19 cellular contexts compared by ENCODE assay signal in the genomic region with DNA sequence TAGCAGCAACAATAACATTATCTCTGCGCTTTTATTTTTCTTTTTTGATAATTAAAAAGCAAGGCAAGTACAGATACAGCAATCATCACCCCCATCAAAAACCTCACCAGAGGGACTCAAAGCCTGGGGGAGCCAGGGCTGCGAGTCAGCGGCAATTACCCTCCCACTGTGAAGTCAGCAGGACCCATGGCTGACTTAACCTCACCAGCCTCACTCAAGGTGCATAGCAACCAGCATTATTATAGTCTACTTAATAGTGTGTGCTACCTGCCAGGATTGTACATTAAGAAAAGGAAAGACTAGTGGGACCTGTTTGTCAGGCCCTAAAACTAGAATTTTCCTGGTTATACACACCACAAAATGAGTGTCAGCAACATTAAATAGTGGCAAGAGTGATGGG. TPM values are rescaled to one million over a fixed set of nuclear protein-coding genes. Genes with fewer than 3 reads are reported as not detected.
DNase-seq lines count a peak whose midpoint lies in the region; TF ChIP-seq lines count a peak whose summit lies in the region.
"Had no signal": no experiment of that assay in that cellular context is flagged by ENCODE, and none has a peak within 500 bp of the region (broad histone marks: within the 10 kb centered on the region; RNA-seq: fewer than 3 reads in every experiment).

No MANE protein-coding gene starts in this region.

- no peaks in the 10 kb centered on the region for H3K9me3 ChIP-seq in OCI-LY7 (ENCODE audit: low read length)
- H3K9me3 ChIP-seq: left lung, right lobe of liver, SK-N-SH had no signal

- no peak overlapping the region for H3K4me2 ChIP-seq in OCI-LY7 (ENCODE audit: low read length)
- H3K4me2 ChIP-seq: SK-N-SH had no signal

- H3K36me3 ChIP-seq in OCI-LY7 (ENCODE audit: insufficient read depth, low read length) = no peaks in the 10 kb centered on the region
- H3K36me3 ChIP-seq: left lung, right lobe of liver had no signal

- H3K79me2 ChIP-seq in OCI-LY7 (ENCODE audit: insufficient read depth, low read depth, low read length) = no peaks in the 10 kb centered on the region

- no peaks in the 10 kb centered on the region for H4K20me1 ChIP-seq in OCI-LY7 (ENCODE audit: insufficient read depth, low read length)

- BruUV-seq in OCI-LY7 (replicated peaks; lab: Mats Ljungman, UMichigan) = no TSS peak

- intact Hi-C loops in OCI-LY7 (cut with micrococcal nuclease; ENCODE audit: unreplicated experiment) = no loop called here

- CTCF ChIA-PET in OCI-LY7 (lab: Charles Lee; ENCODE audit: unreplicated experiment) = no interaction called here

- H3K27ac ChIP-seq in OCI-LY7 (ENCODE audit: low read depth, low read length, poor library complexity, severe bottlenecking) = no peak overlapping the region
- H3K27ac ChIP-seq: left lung, right lobe of liver had no signal

- TF ChIP-seq CTCF in OCI-LY7 (conservative IDR thresholded peaks at IDR 0.05; ENCODE audit: low read length) = no peak

- peak; percentile 9 for DNase-seq in stimulated activated CD4-positive, alpha-beta T cell treated with anti-CD3 and anti-CD28 coated beads, Interleukin-1b, Interleukin-23, amount 100 ng/mL, for 48 hours
- no peak for DNase-seq in stimulated activated CD4-positive, alpha-beta T cell treated with anti-CD3 and anti-CD28 coated beads, Interleukin-12 subunit alpha, Interleukin-12 subunit beta, amount 100 ng/mL, for 4 hours
- DNase-seq in NCI-H69 (lab: John Stamatoyannopoulos, UW) (peak; percentile 87), iPS-NIHi11 (ENCODE audit: low spot score) (peak; percentile 65), epidermal melanocyte (ENCODE audit: insufficient read length, low spot score) (no peak), OCI-LY7 (ENCODE audit: low spot score) (no peak), A172 (ENCODE audit: low spot score) (no peak)
- DNase-seq in activated CD4-positive, alpha-beta T cell treated with anti-CD3 and anti-CD28 coated beads for 1 hour = no peak
- DNase-seq: activated CD4-positive, alpha-beta T cell treated with anti-CD3 and anti-CD28 coated beads for 48 hours; activated naive CD4-positive, alpha-beta T cell; aorta; CD8-positive, alpha-beta memory T cell; GDM1; hippocampal formation; left lung; NCI-H1092; NCI-H446; right lobe of liver; SK-N-SH had no signal

- no peak overlapping the region for H2AFZ ChIP-seq in OCI-LY7 (ENCODE audit: low read length)

- H3K4me1 ChIP-seq in OCI-LY7 (ENCODE audit: insufficient read depth, low read length, poor library complexity, severe bottlenecking) = no peaks in the 10 kb centered on the region
- H3K4me1 ChIP-seq: left lung, right lobe of liver had no signal

- no peak overlapping the region for H3K4me3 ChIP-seq in OCI-LY7 (ENCODE audit: low read depth, low read length, poor library complexity, severe bottlenecking)
- H3K4me3 ChIP-seq: left lung, right lobe of liver had no signal

- POLR2A ChIA-PET in OCI-LY7 (lab: Charles Lee) = interaction anchor here (0.7 kb wide), 1 partner anchor 21 kb away, joined by 3 read pairs; no protein-coding TSS in a partner anchor

- H3K9me2 ChIP-seq in OCI-LY7 (ENCODE audit: insufficient read depth, low read length) = no peaks in the 10 kb centered on the region
- H3K9me2 ChIP-seq: SK-N-SH had no signal

RNA-seq across cellular contexts. Expression of a gene that starts 28.9 kb away (rescaled TPM):
- 270 and 443 TPM in 2 replicates for total RNA-seq in OCI-LY7 (2014; rRNA removed; shearing (Covaris generic))
- 369 and 410 TPM in 2 replicates for total RNA-seq in OCI-LY7 (2022)
- total RNA-seq in A172 (2014; rRNA removed; shearing (Covaris generic)) = 269 and 369 TPM in 2 replicates

Comparison
In these comparisons a context has a peak if more than half of its experiments do, and no peak if none do; other contexts are left out.
1. DNase-seq: peak in stimulated activated CD4-positive, alpha-beta T cell treated with anti-CD3 and anti-CD28 coated beads, Interleukin-1b, Interleukin-23, amount 100 ng/mL, for 48 hours (single experiment), NCI-H69 (single experiment) and iPS-NIHi11 (single experiment); none in stimulated activated CD4-positive, alpha-beta T cell treated with anti-CD3 and anti-CD28 coated beads, Interleukin-12 subunit alpha, Interleukin-12 subunit beta, amount 100 ng/mL, for 4 hours (single experiment), activated CD4-positive, alpha-beta T cell treated with anti-CD3 and anti-CD28 coated beads for 1 hour (single experiment), epidermal melanocyte (single experiment), OCI-LY7 (single experiment) and A172 (single experiment).